ENCODE assay signal across 18 cellular contexts in genomic region chr4:2804449-2804972, GRCh38. TPM values are rescaled to one million over a fixed set of nuclear protein-coding genes. Genes with fewer than 3 reads are reported as not detected.
DNase-seq lines count a peak whose midpoint lies in the region; ATAC-seq, FAIRE-seq and TF ChIP-seq lines count a peak whose summit lies in the region.
"Had no signal": no experiment of that assay in that cellular context is flagged by ENCODE, and none has a peak within 500 bp of the region (broad histone marks: within the 10 kb centered on the region; RNA-seq: fewer than 3 reads in every experiment).

No MANE protein-coding gene starts in this region.

- no peak overlapping the region for H2AFZ ChIP-seq in HepG2 (ENCODE audit: low read length)

- WGBS in liver: 84% methylated on average over 10 of the region's 10 CpGs
- no CpG with 5 or more reads among the region's 10 CpGs for WGBS in HepG2 (ENCODE audit: low lambda C conversion rate)
- 87% methylated on average over 10 of the region's 10 CpGs for WGBS in right cardiac atrium

- FAIRE-seq in HepG2 (lab: Jason Lieb, UNC): no peak
- FAIRE-seq: islet of Langerhans had no signal

- H3K27me3 ChIP-seq in liver (ENCODE audit: control insufficient read depth in 4 of 4, insufficient read depth in 4 of 4, low read length in 3 of 4): no peaks in the 10 kb centered on the region
- H3K27me3 ChIP-seq in HepG2 (ENCODE audit: control insufficient read depth in 1 of 2, insufficient read depth in 2 of 2, low read length in 2 of 2): no peaks in the 10 kb centered on the region
- no peaks in the 10 kb centered on the region for H3K27me3 ChIP-seq in right cardiac atrium (ENCODE audit: control insufficient read depth, insufficient read depth)
- H3K27me3 ChIP-seq: ovary had no signal

- DNase-seq in HepG2 (ENCODE audit: low spot score): no peak
- peak; percentile 19 to 52 (median 50) for DNase-seq in right cardiac atrium
- no peak for DNase-seq in SW480 (ENCODE audit: low spot score)
- no peak for DNase-seq in activated CD8-positive, alpha-beta T cell treated with anti-CD3 and anti-CD28 coated beads for 36 hours
- DNase-seq in sciatic nerve (ENCODE audit: low spot score): no peak
- DNase-seq: activated CD4-positive, alpha-beta T cell treated with anti-CD3 and anti-CD28 coated beads for 4 hours; activated effector memory CD4-positive, alpha-beta T cell treated with Interleukin-2 at 50 U/mL for 16 hours; DMS153; NCI-H146; PC-3; stimulated activated CD4-positive, alpha-beta T cell treated with anti-CD3 and anti-CD28 coated beads, Interleukin-2, amount 100 ng/mL, for 48 hours; substantia nigra; T-helper 9 cell had no signal

- H3K9me3 ChIP-seq in liver (ENCODE audit: control insufficient read depth in 4 of 4, low read length in 3 of 4): no peaks in the 10 kb centered on the region
- H3K9me3 ChIP-seq in HepG2 (ENCODE audit: low read length): no peaks in the 10 kb centered on the region
- no peaks in the 10 kb centered on the region for H3K9me3 ChIP-seq in right cardiac atrium (ENCODE audit: control insufficient read depth, low read length)
- H3K9me3 ChIP-seq: ovary had no signal

- peaks cover 5% of the 10 kb centered on the region; the same call in 1 of the 2 replicates for H4K20me1 ChIP-seq in HepG2 (ENCODE audit: insufficient read depth, low read length)

- no peak overlapping the region for H3K27ac Mint-ChIP-seq in activated CD8-positive, alpha-beta T cell treated with anti-CD3 and anti-CD28 coated beads for 36 hours

- POLR2A ChIA-PET in HepG2 (lab: Yijun Ruan, JAX): no interaction called here
- POLR2A ChIA-PET in activated CD8-positive, alpha-beta T cell treated with anti-CD3 and anti-CD28 coated beads for 36 hours (lab: Charles Lee): interaction anchor here (1.2 kb wide), 1 partner anchor 13 kb away, joined by 4 read pairs; no protein-coding TSS in a partner anchor

- TF ChIP-seq EP300 in HepG2 (IDR thresholded peaks at IDR 0.05; ENCODE audit: low read depth in 2 of 2, low read length in 2 of 2) (no peak), HepG2 (CRISPR knock-in tag; IDR thresholded peaks at IDR 0.05; ENCODE audit: borderline replicate concordance) (no peak)

- H3K36me3 ChIP-seq in liver (ENCODE audit: control insufficient read depth in 4 of 4, insufficient read depth in 3 of 4, low read depth in 1 of 4, low read length in 3 of 4): peaks cover 0 to 7% (median 2%) of the 10 kb centered on the region in 4 donors
- H3K36me3 ChIP-seq in HepG2 (replicated peaks in 1 of 2; ENCODE audit: control insufficient read depth in 1 of 2, insufficient read depth in 2 of 2, low read length in 2 of 2): peaks cover 3 to 9% of the 10 kb centered on the region in 2 experiments; a peak in 2 of 5 replicates
- H3K36me3 ChIP-seq: ovary had no signal

- TF ChIP-seq RAD21 in liver (IDR thresholded peaks at IDR 0.05) (no peak), HepG2 (CRISPR knock-in tag; IDR thresholded peaks at IDR 0.05) (no peak)

- in situ Hi-C loops in HepG2 (cut with HindIII; ENCODE audit: extremely low pct_ligation_motif_present, low pct_unique_long_range_greater_than_20kb): loop anchor here (5.0 kb wide), 1 partner anchor 33 kb away; no protein-coding TSS in a partner anchor

- no TSS peak for BruUV-seq in HepG2 (replicated peaks; lab: Mats Ljungman, UMichigan)

- ATAC-seq in HepG2 (no peak), right cardiac atrium (no peak), GM18858 (IDR thresholded peaks at IDR 0.05; ENCODE audit: unreplicated experiment) (no peak), sciatic nerve (no peak)
- ATAC-seq in activated CD8-positive, alpha-beta T cell treated with anti-CD3 and anti-CD28 coated beads for 36 hours: no peak

- CTCF ChIA-PET in HepG2 (lab: Yijun Ruan, JAX; ENCODE audit: low intra/inter-chr PET ratio, low total read pairs): no interaction called here
- CTCF ChIA-PET in activated CD8-positive, alpha-beta T cell treated with anti-CD3 and anti-CD28 coated beads for 36 hours (lab: Charles Lee): no interaction called here

- TF ChIP-seq CTCF in liver (IDR thresholded peaks at IDR 0.05; ENCODE audit: low read depth, low read length, missing input control) (no peak), HepG2 (CRISPR knock-in tag; IDR thresholded peaks at IDR 0.05) (no peak)
- no peak for TF ChIP-seq CTCF in activated CD8-positive, alpha-beta T cell treated with anti-CD3 and anti-CD28 coated beads for 36 hours (IDR thresholded peaks at IDR 0.05)

- peak overlapping the region; percentile 3 to 36 for H3K27ac ChIP-seq in liver (ENCODE audit: low read depth in 1 of 2, low read length in 2 of 2)
- no peak overlapping the region for H3K27ac ChIP-seq in HepG2 (ENCODE audit: extremely low read length, insufficient read depth, low read length)
- no peak overlapping the region for H3K27ac ChIP-seq in right cardiac atrium (ENCODE audit: low read length)
- H3K27ac ChIP-seq in skin epidermis: peak overlapping the region in 20 of 21 experiments; percentile 13 to 82 (median 66)

- TF ChIP-seq POLR2A in HepG2 (IDR thresholded peaks at IDR 0.05; ENCODE audit: insufficient read depth in 1 of 2, low read depth in 2 of 2, low read length in 2 of 2): no peak

- no peak overlapping the region for H3K4me2 ChIP-seq in HepG2 (ENCODE audit: low read depth, low read length)

- no peak overlapping the region for H3K4me3 ChIP-seq in liver (ENCODE audit: low read depth in 1 of 3, low read length in 3 of 3)
- H3K4me3 ChIP-seq in HepG2 (replicated peaks in 1 of 3; ENCODE audit: insufficient read depth in 1 of 3, low read depth in 2 of 3, low read length in 3 of 3): no peak overlapping the region
- no peak overlapping the region for H3K4me3 ChIP-seq in right cardiac atrium (ENCODE audit: low read length)
- H3K4me3 ChIP-seq in skin epidermis: no peak overlapping the region
- H3K4me3 ChIP-seq: ovary had no signal

- H3K9ac ChIP-seq in liver (ENCODE audit: low read depth in 1 of 2, low read length in 2 of 2): no peak overlapping the region
- no peak overlapping the region for H3K9ac ChIP-seq in HepG2 (ENCODE audit: insufficient read depth, low read depth, low read length)

- no peak overlapping the region for H3K4me3 Mint-ChIP-seq in activated CD8-positive, alpha-beta T cell treated with anti-CD3 and anti-CD28 coated beads for 36 hours

- H3K4me1 Mint-ChIP-seq in activated CD8-positive, alpha-beta T cell treated with anti-CD3 and anti-CD28 coated beads for 36 hours (ENCODE audit: low read depth): peaks cover 16% of the 10 kb centered on the region

- no peaks in the 10 kb centered on the region for H3K36me3 Mint-ChIP-seq in activated CD8-positive, alpha-beta T cell treated with anti-CD3 and anti-CD28 coated beads for 36 hours (ENCODE audit: low read depth)

- peaks cover 8 to 78% (median 52%) of the 10 kb centered on the region in 4 donors for H3K4me1 ChIP-seq in liver (ENCODE audit: control insufficient read depth in 4 of 4, insufficient read depth in 4 of 4, low read length in 3 of 4)
- peaks cover 29% of the 10 kb centered on the region for H3K4me1 ChIP-seq in HepG2 (ENCODE audit: insufficient read depth, low read length)
- peaks cover 28% of the 10 kb centered on the region for H3K4me1 ChIP-seq in right cardiac atrium (ENCODE audit: control insufficient read depth, insufficient read depth, low read length)

- intact Hi-C loops in HepG2 (cut with micrococcal nuclease; ENCODE audit: unreplicated experiment) (loop anchor here (5.0 kb wide), 1 partner anchor 58 kb away; no protein-coding TSS in a partner anchor), right cardiac atrium (cut with DNase I) (no loop called here), sciatic nerve (cut with DNase I) (no loop called here)
- intact Hi-C loops in activated CD8-positive, alpha-beta T cell treated with anti-CD3 and anti-CD28 coated beads for 36 hours (cut with micrococcal nuclease): no loop called here

- no peaks in the 10 kb centered on the region for H3K9me3 Mint-ChIP-seq in activated CD8-positive, alpha-beta T cell treated with anti-CD3 and anti-CD28 coated beads for 36 hours

- peaks cover 34% of the 10 kb centered on the region for H3K79me2 ChIP-seq in HepG2 (ENCODE audit: insufficient read depth, low read length)

- no peaks in the 10 kb centered on the region for H3K27me3 Mint-ChIP-seq in activated CD8-positive, alpha-beta T cell treated with anti-CD3 and anti-CD28 coated beads for 36 hours

RNA-seq across cellular contexts. Expression of gene SH3BP2, which starts 11.6 kb away (rescaled TPM):
- total RNA-seq in liver (10 to 100 TPM; 17.9 to 80.2 TPM), HepG2 (2016; rRNA removed; fragmentation: Illumina TruSeq; extraction: Trizol) (7.0 and 16.9 TPM in 2 replicates), right cardiac atrium (10 to 100 TPM; 20.5 to 28.8 (median 26.3) TPM), sciatic nerve (82.7 TPM)
- polyA plus RNA-seq in liver (10 to 100 TPM; 22.6 to 54.4 TPM), HepG2 (2011; rRNA removed) (34.5 and 38.6 TPM in 2 replicates), right cardiac atrium (21.7 TPM)
- 8.3 and 8.9 TPM in 2 replicates for total RNA-seq in HepG2 (2016; cell fraction: cytosol; rRNA removed; fragmentation: Illumina TruSeq; extraction: Trizol; ENCODE audit: low read depth)
- 6.0 and 17.5 TPM in 2 replicates for total RNA-seq in HepG2 (2016; cell fraction: insoluble cytoplasmic fraction; rRNA removed; fragmentation: Illumina TruSeq; extraction: Trizol)
- 10.1 and 13.2 TPM in 2 replicates for total RNA-seq in HepG2 (2016; cell fraction: membrane; rRNA removed; fragmentation: Illumina TruSeq; extraction: Trizol)
- 24.2 and 26.2 TPM in 2 replicates for total RNA-seq in HepG2 (2016; cell fraction: nucleus; rRNA removed; fragmentation: Illumina TruSeq; extraction: Trizol)
- polyA plus RNA-seq in HepG2 (2011; cell fraction: cytosol; rRNA removed): 9.0 and 10.4 TPM in 2 replicates
- 190 and 200 TPM in 2 replicates for polyA plus RNA-seq in HepG2 (2011; cell fraction: nucleus; rRNA removed)
- polyA plus RNA-seq in HepG2 (2012): 8.5 and 20.0 TPM in 2 replicates
- 8.6 and 9.1 TPM in 2 replicates for polyA plus RNA-seq in HepG2 (2016; cell fraction: cytosol; fragmentation: Illumina TruSeq; extraction: Trizol; ENCODE audit: low read depth)
- polyA plus RNA-seq in HepG2 (2016; cell fraction: insoluble cytoplasmic fraction; fragmentation: Illumina TruSeq; extraction: Trizol; ENCODE audit: low read depth): 8.9 and 10.1 TPM in 2 replicates
- polyA plus RNA-seq in HepG2 (2016; cell fraction: membrane; fragmentation: Illumina TruSeq; extraction: Trizol; ENCODE audit: low read depth): 12.6 and 15.4 TPM in 2 replicates
- 68.6 and 68.9 TPM in 2 replicates for polyA plus RNA-seq in HepG2 (2016; cell fraction: nucleus; fragmentation: Illumina TruSeq; extraction: Trizol; ENCODE audit: insufficient read depth, low read depth)
- 33.1 and 43.4 TPM in 2 replicates for polyA minus RNA-seq in HepG2 (2011; rRNA and poly(A)+ RNA removed; ENCODE audit: low replicate concordance)
- polyA minus RNA-seq in HepG2 (2011; cell fraction: cytosol; rRNA and poly(A)+ RNA removed): 8.4 and 8.5 TPM in 2 replicates
- polyA minus RNA-seq in HepG2 (2011; cell fraction: nucleus; rRNA and poly(A)+ RNA removed): 60.7 and 63.2 TPM in 2 replicates
- total RNA-seq in activated CD8-positive, alpha-beta T cell treated with anti-CD3 and anti-CD28 coated beads for 36 hours: 10 to 100 TPM; 54.8 to 59.0 TPM

RNA-seq across cellular contexts. Expression of gene ADD1, which starts 39.1 kb away (rescaled TPM):
- total RNA-seq in liver (100 to 1,000 TPM in 1 of 2 donors, 10 to 100 TPM in 1; 95.5 to 142 TPM), HepG2 (2016; rRNA removed; fragmentation: Illumina TruSeq; extraction: Trizol) (122 and 133 TPM in 2 replicates), right cardiac atrium (100 to 1,000 TPM; 215 to 256 (median 236) TPM), sciatic nerve (429 TPM)
- polyA plus RNA-seq in liver (10 to 100 TPM; 62.2 to 71.3 TPM), HepG2 (2011; rRNA removed) (73.9 and 76.3 TPM in 2 replicates), right cardiac atrium (207 TPM)
- total RNA-seq in HepG2 (2016; cell fraction: cytosol; rRNA removed; fragmentation: Illumina TruSeq; extraction: Trizol; ENCODE audit: low read depth): 25.1 and 28.0 TPM in 2 replicates
- total RNA-seq in HepG2 (2016; cell fraction: insoluble cytoplasmic fraction; rRNA removed; fragmentation: Illumina TruSeq; extraction: Trizol): 104 and 117 TPM in 2 replicates
- 56.9 and 59.3 TPM in 2 replicates for total RNA-seq in HepG2 (2016; cell fraction: membrane; rRNA removed; fragmentation: Illumina TruSeq; extraction: Trizol)
- 109 and 119 TPM in 2 replicates for total RNA-seq in HepG2 (2016; cell fraction: nucleus; rRNA removed; fragmentation: Illumina TruSeq; extraction: Trizol)
- 48.1 and 66.3 TPM in 2 replicates for polyA plus RNA-seq in HepG2 (2011; cell fraction: cytosol; rRNA removed)
- 210 and 221 TPM in 2 replicates for polyA plus RNA-seq in HepG2 (2011; cell fraction: nucleus; rRNA removed)
- 70.7 and 77.6 TPM in 2 replicates for polyA plus RNA-seq in HepG2 (2012)
- polyA plus RNA-seq in HepG2 (2016; cell fraction: cytosol; fragmentation: Illumina TruSeq; extraction: Trizol; ENCODE audit: low read depth): 11.6 and 13.4 TPM in 2 replicates
- 90.6 and 120 TPM in 2 replicates for polyA plus RNA-seq in HepG2 (2016; cell fraction: insoluble cytoplasmic fraction; fragmentation: Illumina TruSeq; extraction: Trizol; ENCODE audit: low read depth)
- polyA plus RNA-seq in HepG2 (2016; cell fraction: membrane; fragmentation: Illumina TruSeq; extraction: Trizol; ENCODE audit: low read depth): 40.3 and 41.9 TPM in 2 replicates
- 163 and 167 TPM in 2 replicates for polyA plus RNA-seq in HepG2 (2016; cell fraction: nucleus; fragmentation: Illumina TruSeq; extraction: Trizol; ENCODE audit: insufficient read depth, low read depth)
- 28.2 and 90.0 TPM in 2 replicates for polyA minus RNA-seq in HepG2 (2011; rRNA and poly(A)+ RNA removed; ENCODE audit: low replicate concordance)
- polyA minus RNA-seq in HepG2 (2011; cell fraction: cytosol; rRNA and poly(A)+ RNA removed): 43.0 and 48.4 TPM in 2 replicates
- polyA minus RNA-seq in HepG2 (2011; cell fraction: nucleus; rRNA and poly(A)+ RNA removed): 99.5 and 109 TPM in 2 replicates
- total RNA-seq in activated CD8-positive, alpha-beta T cell treated with anti-CD3 and anti-CD28 coated beads for 36 hours: 100 to 1,000 TPM; 149 to 154 TPM

RNA-seq across cellular contexts. Expression of gene TNIP2, which starts 48.4 kb away (rescaled TPM):
- total RNA-seq in liver (10 to 100 TPM; 10.5 to 20.7 TPM), HepG2 (2016; rRNA removed; fragmentation: Illumina TruSeq; extraction: Trizol) (28.5 and 38.0 TPM in 2 replicates), right cardiac atrium (10 to 100 TPM; 20.2 to 28.0 (median 24.6) TPM), sciatic nerve (34.9 TPM)
- polyA plus RNA-seq in liver (10 to 100 TPM; 11.8 to 15.1 TPM), HepG2 (2011; rRNA removed) (25.6 and 30.1 TPM in 2 replicates), right cardiac atrium (24.9 TPM)
- 51.3 and 56.9 TPM in 2 replicates for total RNA-seq in HepG2 (2016; cell fraction: cytosol; rRNA removed; fragmentation: Illumina TruSeq; extraction: Trizol; ENCODE audit: low read depth)
- total RNA-seq in HepG2 (2016; cell fraction: insoluble cytoplasmic fraction; rRNA removed; fragmentation: Illumina TruSeq; extraction: Trizol): 23.8 and 37.4 TPM in 2 replicates
- total RNA-seq in HepG2 (2016; cell fraction: membrane; rRNA removed; fragmentation: Illumina TruSeq; extraction: Trizol): 75.6 and 77.4 TPM in 2 replicates
- total RNA-seq in HepG2 (2016; cell fraction: nucleus; rRNA removed; fragmentation: Illumina TruSeq; extraction: Trizol): 22.8 and 24.6 TPM in 2 replicates
- polyA plus RNA-seq in HepG2 (2011; cell fraction: cytosol; rRNA removed): 24.2 and 29.8 TPM in 2 replicates
- polyA plus RNA-seq in HepG2 (2011; cell fraction: nucleus; rRNA removed): 85.8 and 92.8 TPM in 2 replicates
- polyA plus RNA-seq in HepG2 (2012): 14.3 and 23.5 TPM in 2 replicates
- 52.0 and 56.1 TPM in 2 replicates for polyA plus RNA-seq in HepG2 (2016; cell fraction: cytosol; fragmentation: Illumina TruSeq; extraction: Trizol; ENCODE audit: low read depth)
- 25.2 and 28.5 TPM in 2 replicates for polyA plus RNA-seq in HepG2 (2016; cell fraction: insoluble cytoplasmic fraction; fragmentation: Illumina TruSeq; extraction: Trizol; ENCODE audit: low read depth)
- 60.4 and 61.0 TPM in 2 replicates for polyA plus RNA-seq in HepG2 (2016; cell fraction: membrane; fragmentation: Illumina TruSeq; extraction: Trizol; ENCODE audit: low read depth)
- 46.5 and 50.4 TPM in 2 replicates for polyA plus RNA-seq in HepG2 (2016; cell fraction: nucleus; fragmentation: Illumina TruSeq; extraction: Trizol; ENCODE audit: insufficient read depth, low read depth)
- polyA minus RNA-seq in HepG2 (2011; rRNA and poly(A)+ RNA removed; ENCODE audit: low replicate concordance): 10.0 and 18.7 TPM in 2 replicates
- polyA minus RNA-seq in HepG2 (2011; cell fraction: cytosol; rRNA and poly(A)+ RNA removed): 8.1 and 8.4 TPM in 2 replicates
- polyA minus RNA-seq in HepG2 (2011; cell fraction: nucleus; rRNA and poly(A)+ RNA removed): 18.6 and 22.9 TPM in 2 replicates
- total RNA-seq in activated CD8-positive, alpha-beta T cell treated with anti-CD3 and anti-CD28 coated beads for 36 hours: 10 to 100 TPM; 46.1 to 48.1 TPM

Comparison
In these comparisons a context has a peak if more than half of its experiments do, and no peak if none do; other contexts are left out.
1. H3K27ac ChIP-seq: peak in liver (2 of 2) and skin epidermis (20 of 21); none in HepG2 (single experiment) and right cardiac atrium (single experiment).
2. DNase-seq: peak in right cardiac atrium (3 of 3); none in HepG2 (single experiment), SW480 (single experiment), activated CD8-positive, alpha-beta T cell treated with anti-CD3 and anti-CD28 coated beads for 36 hours (single experiment) and sciatic nerve (single experiment).